In the genomic region with DNA sequence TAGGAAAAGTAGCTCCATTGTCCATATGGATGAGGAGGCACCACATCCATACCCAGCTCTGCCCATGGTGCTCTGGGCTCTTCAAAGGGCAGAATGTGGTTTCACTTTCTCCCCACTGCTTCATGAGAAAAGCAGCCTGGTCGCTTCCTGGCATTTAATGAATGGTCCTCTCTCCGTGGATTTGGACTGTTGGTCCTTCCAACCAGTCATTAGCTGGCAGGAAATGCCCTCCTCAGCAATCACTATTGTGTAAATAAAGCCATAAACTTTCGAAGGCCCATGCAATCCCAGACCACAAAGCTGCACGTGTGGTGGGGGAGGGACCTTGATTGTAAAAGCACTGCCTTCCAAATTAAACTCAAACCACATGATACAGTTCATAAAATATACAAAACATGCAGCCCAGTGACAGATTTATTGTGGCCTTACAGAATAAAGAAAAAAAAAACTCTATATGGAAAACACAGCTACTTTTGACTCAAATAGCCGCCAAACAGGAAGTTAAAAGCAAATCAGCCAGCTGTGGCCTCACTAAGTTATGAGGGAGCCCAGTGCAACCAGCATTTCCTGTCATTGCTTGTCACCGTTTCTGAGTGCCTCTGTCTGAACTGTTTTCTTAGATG, we compare ENCODE assay signal across 8 cellular contexts. TPM values are rescaled to one million over a fixed set of nuclear protein-coding genes. Genes with fewer than 3 reads are reported as not detected.
A peak's percentile ranks its signal among the peaks of the same experiment; 100 is the strongest.
DNase-seq lines count a peak whose midpoint lies in the region; ATAC-seq and TF ChIP-seq lines count a peak whose summit lies in the region.

No MANE protein-coding gene starts in this region.

- peaks cover 13 to 20% of the 10 kb centered on the region in 2 donors for H3K4me1 Mint-ChIP-seq in natural killer cell treated with Interleukin-12 subunit alpha and Interleukin-12 subunit beta and Interleukin-15 and Interleukin-18, amount 100 ng/mL, for 72 hours (ENCODE audit: low read depth in 2 of 2)

- no peak for TF ChIP-seq POLR2A in vagina (IDR thresholded peaks at IDR 0.05)

- peaks cover 0 to 3% of the 10 kb centered on the region in 2 donors for H3K27me3 Mint-ChIP-seq in natural killer cell treated with Interleukin-12 subunit alpha and Interleukin-12 subunit beta and Interleukin-15 and Interleukin-18, amount 100 ng/mL, for 72 hours

- H3K4me1 ChIP-seq in endocrine pancreas (ENCODE audit: control insufficient read depth, insufficient read depth, low read length) = peaks cover 7% of the 10 kb centered on the region
- H3K4me1 ChIP-seq in vagina = peaks cover 19% of the 10 kb centered on the region

- H3K27ac ChIP-seq in vagina = peak overlapping the region; percentile 19

- no peaks in the 10 kb centered on the region for H3K36me3 ChIP-seq in endocrine pancreas (ENCODE audit: control insufficient read depth, insufficient read depth, low read length)
- H3K36me3 ChIP-seq in vagina = no peaks in the 10 kb centered on the region

- H3K9me3 Mint-ChIP-seq in natural killer cell treated with Interleukin-12 subunit alpha and Interleukin-12 subunit beta and Interleukin-15 and Interleukin-18, amount 100 ng/mL, for 72 hours = no peaks in the 10 kb centered on the region

- peak overlapping the region; percentile 97 to 98 for H3K27ac Mint-ChIP-seq in natural killer cell treated with Interleukin-12 subunit alpha and Interleukin-12 subunit beta and Interleukin-15 and Interleukin-18, amount 100 ng/mL, for 72 hours

- TF ChIP-seq CTCF in WI38 (IDR thresholded peaks at IDR 0.05; ENCODE audit: low read depth, low read length) = no peak
- no peak for TF ChIP-seq CTCF in vagina (IDR thresholded peaks at IDR 0.05)

- no peak overlapping the region for H3K9ac ChIP-seq in endocrine pancreas (ENCODE audit: control insufficient read depth, insufficient read depth, low read length)

- DNase-seq in Right ventricle myocardium superior (no peak), cardiac septum (ENCODE audit: low spot score) (no peak), NCI-H1048 (lab: John Stamatoyannopoulos, UW) (peak; percentile 38), vagina (ENCODE audit: extremely low spot score in 2 of 2) (no peak)
- DNase-seq in natural killer cell treated with Interleukin-12 subunit alpha and Interleukin-12 subunit beta and Interleukin-15 and Interleukin-18, amount 100 ng/mL, for 72 hours (ENCODE audit: low spot score) = peak; percentile 70

- ATAC-seq in Right ventricle myocardium superior (ENCODE audit: poor library complexity) = peak; percentile 61
- peak; percentile 81 for ATAC-seq in HG02623 (IDR thresholded peaks at IDR 0.05; ENCODE audit: unreplicated experiment)
- peak; percentile 86 to 88 for ATAC-seq in natural killer cell treated with Interleukin-12 subunit alpha and Interleukin-12 subunit beta and Interleukin-15 and Interleukin-18, amount 100 ng/mL, for 72 hours

- no peaks in the 10 kb centered on the region for H3K36me3 Mint-ChIP-seq in natural killer cell treated with Interleukin-12 subunit alpha and Interleukin-12 subunit beta and Interleukin-15 and Interleukin-18, amount 100 ng/mL, for 72 hours

- intact Hi-C loops in Right ventricle myocardium superior (cut with DNase I) = no loop called here
- intact Hi-C loops in cardiac septum (cut with DNase I) = no loop called here
- intact Hi-C loops in vagina (cut with DNase I) = no loop called here

- H3K4me3 ChIP-seq in WI38 (ENCODE audit: low read depth, low read length) (0 out of 2 replicates have a peak overlapping the region, but pooled peaks have one; percentile 9), endocrine pancreas (ENCODE audit: control insufficient read depth, insufficient read depth, low read length) (peak overlapping the region; percentile 75), vagina (peak overlapping the region; percentile 8 to 26)

- no peaks in the 10 kb centered on the region for H3K27me3 ChIP-seq in endocrine pancreas (ENCODE audit: control insufficient read depth, insufficient read depth, low read length)
- no peaks in the 10 kb centered on the region for H3K27me3 ChIP-seq in vagina

- peak overlapping the region; percentile 90 for H3K4me3 Mint-ChIP-seq in natural killer cell treated with Interleukin-12 subunit alpha and Interleukin-12 subunit beta and Interleukin-15 and Interleukin-18, amount 100 ng/mL, for 72 hours

- H3K9me3 ChIP-seq in endocrine pancreas (ENCODE audit: control insufficient read depth, low read length) (no peaks in the 10 kb centered on the region), vagina (no peaks in the 10 kb centered on the region)

RNA-seq across cellular contexts. Expression of a gene that starts 8.1 kb away (rescaled TPM):
- total RNA-seq in Right ventricle myocardium superior (31.1 TPM), cardiac septum (10.0 TPM), vagina (10.1 TPM)
- total RNA-seq in natural killer cell treated with Interleukin-12 subunit alpha and Interleukin-12 subunit beta and Interleukin-15 and Interleukin-18, amount 100 ng/mL, for 72 hours = 10 to 100 TPM; 13.3 to 15.5 TPM

Comparison
In these comparisons a context has a peak if more than half of its experiments do, and no peak if none do; other contexts are left out.
1. DNase-seq: peak in NCI-H1048 (single experiment) and natural killer cell treated with Interleukin-12 subunit alpha and Interleukin-12 subunit beta and Interleukin-15 and Interleukin-18, amount 100 ng/mL, for 72 hours (single experiment); none in Right ventricle myocardium superior (single experiment), cardiac septum (single experiment) and vagina (0 of 2).
2. H3K4me3 ChIP-seq: peak in every context shown above with its lines; median percentile 75 in endocrine pancreas; 17 in vagina; 9 in WI38.
3. Peak in every context shown above with its lines, with median percentiles within 50 percentile points of each other: ATAC-seq.